In the genomic region with DNA sequence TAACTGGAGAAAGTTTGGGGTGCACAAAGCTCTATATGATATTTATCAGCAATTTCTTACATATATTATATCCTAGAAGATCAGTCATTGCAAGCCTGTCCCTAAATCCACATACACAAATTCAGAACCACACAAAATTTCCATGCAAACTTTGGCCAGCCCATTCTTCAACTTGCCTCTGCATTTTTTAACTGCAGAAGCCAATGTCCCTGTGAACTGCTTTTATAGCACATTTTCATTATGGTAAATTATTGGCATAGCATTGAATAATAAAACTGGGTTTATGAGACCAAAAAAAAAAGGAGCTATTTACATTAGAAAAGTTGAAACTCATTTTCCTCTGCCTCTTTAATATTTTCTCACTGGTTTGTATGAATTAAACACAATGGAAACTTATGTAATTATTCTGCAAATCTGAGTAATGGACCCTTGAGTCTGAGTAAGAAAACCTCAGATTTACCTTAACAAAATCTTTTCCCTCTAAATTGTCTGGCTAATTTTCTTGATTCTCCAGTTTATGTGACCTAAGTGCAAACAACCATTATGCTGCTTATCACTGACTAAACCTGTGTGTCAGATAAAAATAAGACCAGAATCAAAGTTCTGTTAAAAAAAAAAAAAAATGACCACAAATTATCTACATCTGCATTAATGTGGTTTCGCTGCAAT, we compare ENCODE assay signal across 23 cellular contexts.
DNase-seq lines count a peak whose midpoint lies in the region; ATAC-seq and TF ChIP-seq lines count a peak whose summit lies in the region.
"Had no signal": no experiment of that assay in that cellular context is flagged by ENCODE, and none has a peak within 500 bp of the region (broad histone marks: within the 10 kb centered on the region; RNA-seq: fewer than 3 reads in every experiment).

No MANE protein-coding gene starts in this region.

- intact Hi-C loops in lower leg skin (cut with DNase I; ENCODE audit: low total_unique reads): no loop called here

- H3K4me3 ChIP-seq in HAP-1: no peak overlapping the region
- H3K4me3 ChIP-seq in hepatocyte: no peak overlapping the region
- H3K4me3 ChIP-seq in lower leg skin (ENCODE audit: low read depth, poor library complexity, severe bottlenecking): no peak overlapping the region
- H3K4me3 ChIP-seq: BLaER1, GM12878 had no signal

- no peaks in the 10 kb centered on the region for H3K79me2 ChIP-seq in hepatocyte

- H4K20me1 ChIP-seq in hepatocyte (ENCODE audit: insufficient read depth, poor library complexity, severe bottlenecking): no peaks in the 10 kb centered on the region
- H4K20me1 ChIP-seq: BLaER1 had no signal

- H3K4me2 ChIP-seq in hepatocyte: peak overlapping the region; percentile 22
- H3K4me2 ChIP-seq: BLaER1 had no signal

- in situ Hi-C loops in HAP-1 (cut with MboI; ENCODE audit: low sequenced_read_pairs): no loop called here

- no peak for ATAC-seq in HG03045 (IDR thresholded peaks at IDR 0.05; ENCODE audit: unreplicated experiment)
- ATAC-seq: GM12878 had no signal

- H2AFZ ChIP-seq in hepatocyte: no peak overlapping the region

- peaks cover 26% of the 10 kb centered on the region for H3K4me1 ChIP-seq in HAP-1
- H3K4me1 ChIP-seq in hepatocyte (ENCODE audit: insufficient read depth): no peaks in the 10 kb centered on the region
- H3K4me1 ChIP-seq: BLaER1 had no signal

- H3K27me3 ChIP-seq in HAP-1 (ENCODE audit: low read depth) (no peaks in the 10 kb centered on the region), hepatocyte (no peaks in the 10 kb centered on the region)
- H3K27me3 ChIP-seq: BE2C, BLaER1 had no signal

- H3K9me3 ChIP-seq in HAP-1 (no peaks in the 10 kb centered on the region), hepatocyte (ENCODE audit: low read depth) (no peaks in the 10 kb centered on the region)
- H3K9me3 ChIP-seq: BE2C, BLaER1 had no signal

- no peak for TF ChIP-seq POLR2A in lower leg skin (IDR thresholded peaks at IDR 0.05)

- no peaks in the 10 kb centered on the region for H3K9me2 ChIP-seq in hepatocyte (replicated peaks; ENCODE audit: insufficient read depth)

- peak; percentile 57 to 97 for DNase-seq in HAP-1 (ENCODE audit: low spot score in 2 of 2)
- no peak for DNase-seq in hepatocyte (ENCODE audit: low spot score)
- no peak for DNase-seq in lower leg skin (ENCODE audit: low spot score in 2 of 2)
- no peak for DNase-seq in NCI-H226
- DNase-seq in NCI-H2171 (lab: John Stamatoyannopoulos, UW): no peak
- DNase-seq: 8988T; ACHN; BE2C; C1 segment of cervical spinal cord; CD4-positive, alpha-beta memory T cell; CD4-positive, CD25-positive, alpha-beta regulatory T cell; CD8-positive, alpha-beta memory T cell; COR-L47; DMS 273 treated with DMSO at 0.1 percent for 48 hours; DMS153; DMS79; DND-41; EL; GDM1 had no signal

- H3K27ac ChIP-seq in VCaP (peak overlapping the region; percentile 48), hepatocyte (no peak overlapping the region)
- H3K27ac ChIP-seq: BLaER1 had no signal

- TF ChIP-seq CTCF in VCaP (conservative IDR thresholded peaks at IDR 0.05) (no peak), hepatocyte (IDR thresholded peaks at IDR 0.05; ENCODE audit: poor library complexity) (no peak), lower leg skin (IDR thresholded peaks at IDR 0.05) (no peak)

- 82% methylated on average over 1 of the region's 1 CpG for WGBS in hepatocyte (ENCODE audit: low lambda C conversion rate, missing lambda C conversion rate)
- 92 to 96% methylated on average over 1 of the region's 1 CpG for WGBS in lower leg skin, 2 donors

- H3K36me3 ChIP-seq in HAP-1 (replicated peaks) (no peaks in the 10 kb centered on the region), hepatocyte (replicated peaks; ENCODE audit: insufficient read depth, low read depth) (no peaks in the 10 kb centered on the region)
- H3K36me3 ChIP-seq: BE2C, BLaER1 had no signal

Comparison
In these comparisons a context has a peak if more than half of its experiments do, and no peak if none do; other contexts are left out.
1. DNase-seq: peak in HAP-1 (2 of 2); none in hepatocyte (single experiment), lower leg skin (0 of 2), NCI-H226 (single experiment) and NCI-H2171 (single experiment).